1 cellular context compared by ENCODE assay signal in the genomic region with DNA sequence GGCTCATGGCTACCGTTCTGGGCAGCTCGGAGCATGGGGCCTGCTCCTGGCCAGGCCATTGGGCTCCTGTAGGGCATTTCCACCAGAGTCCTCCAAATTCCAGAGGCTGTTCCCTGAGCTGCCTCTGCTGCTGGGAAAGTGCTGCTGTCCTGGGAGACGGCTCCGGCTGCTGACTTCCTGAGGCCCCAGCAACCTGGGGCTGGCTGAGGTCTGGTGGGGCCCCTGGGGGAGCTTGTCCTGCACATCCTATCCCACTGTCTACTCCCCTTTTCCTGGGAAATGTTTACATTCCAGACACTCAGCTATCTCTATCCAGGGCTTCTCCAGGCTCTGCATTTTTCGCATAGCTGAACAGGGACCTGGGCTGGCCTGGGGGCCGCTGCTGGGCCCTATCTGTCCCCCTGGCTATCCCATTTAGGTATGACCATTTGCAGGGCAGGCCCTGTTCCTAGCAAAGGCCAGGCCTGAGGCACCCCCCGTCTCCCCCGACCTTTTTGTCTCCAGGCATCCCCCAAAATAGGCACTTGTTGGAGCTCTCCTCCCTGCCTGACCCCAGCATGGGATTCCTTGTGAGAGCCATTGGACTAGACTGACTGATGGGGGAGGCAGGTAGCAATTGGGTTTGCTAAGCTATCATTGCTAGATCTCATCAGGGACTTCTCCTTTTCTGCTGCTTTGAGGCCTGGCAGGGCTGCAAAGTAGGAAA.
TF ChIP-seq lines count a peak whose summit lies in the region.

No MANE protein-coding gene starts in this region.

TF ChIP-seq in HepG2, 621 proteins besides CTCF, POLR2A, EP300 and RAD21 (continued from another document and continues in another):
- TF ChIP-seq, protein P1, sequence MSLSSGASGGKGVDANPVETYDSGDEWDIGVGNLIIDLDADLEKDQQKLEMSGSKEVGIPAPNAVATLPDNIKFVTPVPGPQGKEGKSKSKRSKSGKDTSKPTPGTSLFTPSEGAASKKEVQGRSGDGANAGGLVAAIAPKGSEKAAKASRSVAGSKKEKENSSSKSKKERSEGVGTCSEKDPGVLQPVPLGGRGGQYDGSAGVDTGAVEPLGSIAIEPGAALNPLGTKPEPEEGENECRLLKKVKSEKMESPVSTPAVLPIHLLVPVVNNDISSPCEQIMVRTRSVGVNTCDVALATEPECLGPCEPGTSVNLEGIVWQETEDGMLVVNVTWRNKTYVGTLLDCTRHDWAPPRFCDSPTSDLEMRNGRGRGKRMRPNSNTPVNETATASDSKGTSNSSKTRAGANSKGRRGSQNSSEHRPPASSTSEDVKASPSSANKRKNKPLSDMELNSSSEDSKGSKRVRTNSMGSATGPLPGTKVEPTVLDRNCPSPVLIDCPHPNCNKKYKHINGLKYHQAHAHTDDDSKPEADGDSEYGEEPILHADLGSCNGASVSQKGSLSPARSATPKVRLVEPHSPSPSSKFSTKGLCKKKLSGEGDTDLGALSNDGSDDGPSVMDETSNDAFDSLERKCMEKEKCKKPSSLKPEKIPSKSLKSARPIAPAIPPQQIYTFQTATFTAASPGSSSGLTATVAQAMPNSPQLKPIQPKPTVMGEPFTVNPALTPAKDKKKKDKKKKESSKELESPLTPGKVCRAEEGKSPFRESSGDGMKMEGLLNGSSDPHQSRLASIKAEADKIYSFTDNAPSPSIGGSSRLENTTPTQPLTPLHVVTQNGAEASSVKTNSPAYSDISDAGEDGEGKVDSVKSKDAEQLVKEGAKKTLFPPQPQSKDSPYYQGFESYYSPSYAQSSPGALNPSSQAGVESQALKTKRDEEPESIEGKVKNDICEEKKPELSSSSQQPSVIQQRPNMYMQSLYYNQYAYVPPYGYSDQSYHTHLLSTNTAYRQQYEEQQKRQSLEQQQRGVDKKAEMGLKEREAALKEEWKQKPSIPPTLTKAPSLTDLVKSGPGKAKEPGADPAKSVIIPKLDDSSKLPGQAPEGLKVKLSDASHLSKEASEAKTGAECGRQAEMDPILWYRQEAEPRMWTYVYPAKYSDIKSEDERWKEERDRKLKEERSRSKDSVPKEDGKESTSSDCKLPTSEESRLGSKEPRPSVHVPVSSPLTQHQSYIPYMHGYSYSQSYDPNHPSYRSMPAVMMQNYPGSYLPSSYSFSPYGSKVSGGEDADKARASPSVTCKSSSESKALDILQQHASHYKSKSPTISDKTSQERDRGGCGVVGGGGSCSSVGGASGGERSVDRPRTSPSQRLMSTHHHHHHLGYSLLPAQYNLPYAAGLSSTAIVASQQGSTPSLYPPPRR (CRISPR knock-in tag; IDR thresholded peaks at IDR 0.05; ENCODE audit: borderline replicate concordance), result peak; percentile 80
- TF ChIP-seq ZZZ3 (CRISPR knock-in tag; IDR thresholded peaks at IDR 0.05; ENCODE audit: borderline replicate concordance) (no peak), ONECUT2 (CRISPR knock-in tag; IDR thresholded peaks at IDR 0.05) (no peak), ZNF552 (CRISPR knock-in tag; IDR thresholded peaks at IDR 0.05; ENCODE audit: borderline replicate concordance) (no peak; the same call in 1 of the 2 replicates), ZNF652 (CRISPR knock-in tag; IDR thresholded peaks at IDR 0.05; ENCODE audit: borderline replicate concordance, low read depth) (no peak), SIX1 (CRISPR knock-in tag; IDR thresholded peaks at IDR 0.05; ENCODE audit: borderline replicate concordance) (peak; percentile 62; the same call in 1 of the 2 replicates), SMYD3 (CRISPR knock-in tag; IDR thresholded peaks at IDR 0.05) (no peak), SRF (IDR thresholded peaks at IDR 0.05; ENCODE audit: low read depth, low read length) (no peak), ZSCAN22 (CRISPR knock-in tag; IDR thresholded peaks at IDR 0.05) (peak; percentile 100), ZNF101 (CRISPR knock-in tag; IDR thresholded peaks at IDR 0.05; ENCODE audit: borderline replicate concordance, low read depth) (no peak), HMG20B (CRISPR knock-in tag; conservative IDR thresholded peaks at IDR 0.05) (peak; percentile 66), ZNF567 (CRISPR knock-in tag; IDR thresholded peaks at IDR 0.05; ENCODE audit: borderline replicate concordance) (peak; percentile 85; the same call in 1 of the 2 replicates), WIZ (CRISPR knock-in tag; IDR thresholded peaks at IDR 0.05) (no peak), THYN1 (CRISPR knock-in tag; IDR thresholded peaks at IDR 0.05; ENCODE audit: borderline replicate concordance, low read depth) (no peak), SIX4 (CRISPR knock-in tag; IDR thresholded peaks at IDR 0.05) (0 out of 2 replicates have a peak, but pooled peaks have one; percentile 48), ZNF577 (CRISPR knock-in tag; IDR thresholded peaks at IDR 0.05; ENCODE audit: borderline replicate concordance, low read depth) (no peak), ZNF180 (CRISPR knock-in tag; IDR thresholded peaks at IDR 0.05; ENCODE audit: borderline replicate concordance, low read depth) (no peak), ZNF333 (CRISPR knock-in tag; IDR thresholded peaks at IDR 0.05; ENCODE audit: borderline replicate concordance) (no peak; the same call in 1 of the 2 replicates), MTA1 (CRISPR knock-in tag; IDR thresholded peaks at IDR 0.05; ENCODE audit: borderline replicate concordance) (peak; percentile 49; the same call in 1 of the 2 replicates), ZNF629 (CRISPR knock-in tag; conservative IDR thresholded peaks at IDR 0.05) (no peak; the same call in 1 of the 2 replicates), AHR (CRISPR knock-in tag; IDR thresholded peaks at IDR 0.05) (no peak), KLF6 (CRISPR knock-in tag; IDR thresholded peaks at IDR 0.05) (no peak), ZNF749 (CRISPR knock-in tag; IDR thresholded peaks at IDR 0.05; ENCODE audit: borderline replicate concordance) (no peak), KDM5B (CRISPR knock-in tag; IDR thresholded peaks at IDR 0.05; ENCODE audit: borderline replicate concordance) (peak; percentile 17; the same call in 1 of the 2 replicates), ZNF350 (CRISPR knock-in tag; IDR thresholded peaks at IDR 0.05; ENCODE audit: borderline replicate concordance, low read depth) (no peak; the same call in 1 of the 2 replicates), GZF1 (CRISPR knock-in tag; IDR thresholded peaks at IDR 0.05) (no peak), SALL1 (CRISPR knock-in tag; IDR thresholded peaks at IDR 0.05) (peak; percentile 68), PAWR (CRISPR knock-in tag; IDR thresholded peaks at IDR 0.05; ENCODE audit: borderline replicate concordance) (no peak)
- TF ChIP-seq, protein P2, sequence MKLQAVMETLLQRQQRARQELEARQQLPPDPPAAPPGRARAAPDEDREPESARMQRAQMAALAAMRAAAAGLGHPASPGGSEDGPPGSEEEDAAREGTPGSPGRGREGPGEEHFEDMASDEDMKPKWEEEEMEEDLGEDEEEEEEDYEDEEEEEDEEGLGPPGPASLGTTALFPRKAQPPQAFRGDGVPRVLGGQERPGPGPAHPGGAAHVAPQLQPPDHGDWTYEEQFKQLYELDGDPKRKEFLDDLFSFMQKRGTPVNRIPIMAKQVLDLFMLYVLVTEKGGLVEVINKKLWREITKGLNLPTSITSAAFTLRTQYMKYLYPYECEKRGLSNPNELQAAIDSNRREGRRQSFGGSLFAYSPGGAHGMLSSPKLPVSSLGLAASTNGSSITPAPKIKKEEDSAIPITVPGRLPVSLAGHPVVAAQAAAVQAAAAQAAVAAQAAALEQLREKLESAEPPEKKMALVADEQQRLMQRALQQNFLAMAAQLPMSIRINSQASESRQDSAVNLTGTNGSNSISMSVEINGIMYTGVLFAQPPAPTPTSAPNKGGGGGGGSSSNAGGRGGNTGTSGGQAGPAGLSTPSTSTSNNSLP (IDR thresholded peaks at IDR 0.05; ENCODE audit: low read depth, low read length), result no peak
- TF ChIP-seq, protein P3, sequence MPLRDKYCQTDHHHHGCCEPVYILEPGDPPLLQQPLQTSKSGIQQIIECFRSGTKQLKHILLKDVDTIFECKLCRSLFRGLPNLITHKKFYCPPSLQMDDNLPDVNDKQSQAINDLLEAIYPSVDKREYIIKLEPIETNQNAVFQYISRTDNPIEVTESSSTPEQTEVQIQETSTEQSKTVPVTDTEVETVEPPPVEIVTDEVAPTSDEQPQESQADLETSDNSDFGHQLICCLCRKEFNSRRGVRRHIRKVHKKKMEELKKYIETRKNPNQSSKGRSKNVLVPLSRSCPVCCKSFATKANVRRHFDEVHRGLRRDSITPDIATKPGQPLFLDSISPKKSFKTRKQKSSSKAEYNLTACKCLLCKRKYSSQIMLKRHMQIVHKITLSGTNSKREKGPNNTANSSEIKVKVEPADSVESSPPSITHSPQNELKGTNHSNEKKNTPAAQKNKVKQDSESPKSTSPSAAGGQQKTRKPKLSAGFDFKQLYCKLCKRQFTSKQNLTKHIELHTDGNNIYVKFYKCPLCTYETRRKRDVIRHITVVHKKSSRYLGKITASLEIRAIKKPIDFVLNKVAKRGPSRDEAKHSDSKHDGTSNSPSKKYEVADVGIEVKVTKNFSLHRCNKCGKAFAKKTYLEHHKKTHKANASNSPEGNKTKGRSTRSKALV (CRISPR knock-in tag; IDR thresholded peaks at IDR 0.05), result peak; percentile 58; the same call in 1 of the 2 replicates
- TF ChIP-seq, protein P4, sequence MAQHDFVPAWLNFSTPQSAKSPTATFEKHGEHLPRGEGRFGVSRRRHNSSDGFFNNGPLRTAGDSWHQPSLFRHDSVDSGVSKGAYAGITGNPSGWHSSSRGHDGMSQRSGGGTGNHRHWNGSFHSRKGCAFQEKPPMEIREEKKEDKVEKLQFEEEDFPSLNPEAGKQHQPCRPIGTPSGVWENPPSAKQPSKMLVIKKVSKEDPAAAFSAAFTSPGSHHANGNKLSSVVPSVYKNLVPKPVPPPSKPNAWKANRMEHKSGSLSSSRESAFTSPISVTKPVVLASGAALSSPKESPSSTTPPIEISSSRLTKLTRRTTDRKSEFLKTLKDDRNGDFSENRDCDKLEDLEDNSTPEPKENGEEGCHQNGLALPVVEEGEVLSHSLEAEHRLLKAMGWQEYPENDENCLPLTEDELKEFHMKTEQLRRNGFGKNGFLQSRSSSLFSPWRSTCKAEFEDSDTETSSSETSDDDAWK (CRISPR knock-in tag; IDR thresholded peaks at IDR 0.05), result no peak
- TF ChIP-seq, protein P5, sequence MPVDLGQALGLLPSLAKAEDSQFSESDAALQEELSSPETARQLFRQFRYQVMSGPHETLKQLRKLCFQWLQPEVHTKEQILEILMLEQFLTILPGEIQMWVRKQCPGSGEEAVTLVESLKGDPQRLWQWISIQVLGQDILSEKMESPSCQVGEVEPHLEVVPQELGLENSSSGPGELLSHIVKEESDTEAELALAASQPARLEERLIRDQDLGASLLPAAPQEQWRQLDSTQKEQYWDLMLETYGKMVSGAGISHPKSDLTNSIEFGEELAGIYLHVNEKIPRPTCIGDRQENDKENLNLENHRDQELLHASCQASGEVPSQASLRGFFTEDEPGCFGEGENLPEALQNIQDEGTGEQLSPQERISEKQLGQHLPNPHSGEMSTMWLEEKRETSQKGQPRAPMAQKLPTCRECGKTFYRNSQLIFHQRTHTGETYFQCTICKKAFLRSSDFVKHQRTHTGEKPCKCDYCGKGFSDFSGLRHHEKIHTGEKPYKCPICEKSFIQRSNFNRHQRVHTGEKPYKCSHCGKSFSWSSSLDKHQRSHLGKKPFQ (CRISPR knock-in tag; IDR thresholded peaks at IDR 0.05; ENCODE audit: insufficient replicate concordance), result no peak
- TF ChIP-seq, protein P6, sequence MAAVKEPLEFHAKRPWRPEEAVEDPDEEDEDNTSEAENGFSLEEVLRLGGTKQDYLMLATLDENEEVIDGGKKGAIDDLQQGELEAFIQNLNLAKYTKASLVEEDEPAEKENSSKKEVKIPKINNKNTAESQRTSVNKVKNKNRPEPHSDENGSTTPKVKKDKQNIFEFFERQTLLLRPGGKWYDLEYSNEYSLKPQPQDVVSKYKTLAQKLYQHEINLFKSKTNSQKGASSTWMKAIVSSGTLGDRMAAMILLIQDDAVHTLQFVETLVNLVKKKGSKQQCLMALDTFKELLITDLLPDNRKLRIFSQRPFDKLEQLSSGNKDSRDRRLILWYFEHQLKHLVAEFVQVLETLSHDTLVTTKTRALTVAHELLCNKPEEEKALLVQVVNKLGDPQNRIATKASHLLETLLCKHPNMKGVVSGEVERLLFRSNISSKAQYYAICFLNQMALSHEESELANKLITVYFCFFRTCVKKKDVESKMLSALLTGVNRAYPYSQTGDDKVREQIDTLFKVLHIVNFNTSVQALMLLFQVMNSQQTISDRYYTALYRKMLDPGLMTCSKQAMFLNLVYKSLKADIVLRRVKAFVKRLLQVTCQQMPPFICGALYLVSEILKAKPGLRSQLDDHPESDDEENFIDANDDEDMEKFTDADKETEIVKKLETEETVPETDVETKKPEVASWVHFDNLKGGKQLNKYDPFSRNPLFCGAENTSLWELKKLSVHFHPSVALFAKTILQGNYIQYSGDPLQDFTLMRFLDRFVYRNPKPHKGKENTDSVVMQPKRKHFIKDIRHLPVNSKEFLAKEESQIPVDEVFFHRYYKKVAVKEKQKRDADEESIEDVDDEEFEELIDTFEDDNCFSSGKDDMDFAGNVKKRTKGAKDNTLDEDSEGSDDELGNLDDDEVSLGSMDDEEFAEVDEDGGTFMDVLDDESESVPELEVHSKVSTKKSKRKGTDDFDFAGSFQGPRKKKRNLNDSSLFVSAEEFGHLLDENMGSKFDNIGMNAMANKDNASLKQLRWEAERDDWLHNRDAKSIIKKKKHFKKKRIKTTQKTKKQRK (IDR thresholded peaks at IDR 0.05; ENCODE audit: low read length), result no peak
- TF ChIP-seq, protein P7, sequence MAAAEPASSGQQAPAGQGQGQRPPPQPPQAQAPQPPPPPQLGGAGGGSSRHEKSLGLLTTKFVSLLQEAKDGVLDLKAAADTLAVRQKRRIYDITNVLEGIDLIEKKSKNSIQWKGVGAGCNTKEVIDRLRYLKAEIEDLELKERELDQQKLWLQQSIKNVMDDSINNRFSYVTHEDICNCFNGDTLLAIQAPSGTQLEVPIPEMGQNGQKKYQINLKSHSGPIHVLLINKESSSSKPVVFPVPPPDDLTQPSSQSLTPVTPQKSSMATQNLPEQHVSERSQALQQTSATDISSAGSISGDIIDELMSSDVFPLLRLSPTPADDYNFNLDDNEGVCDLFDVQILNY (CRISPR knock-in tag; conservative IDR thresholded peaks at IDR 0.05), result no peak
- TF ChIP-seq, protein P8, sequence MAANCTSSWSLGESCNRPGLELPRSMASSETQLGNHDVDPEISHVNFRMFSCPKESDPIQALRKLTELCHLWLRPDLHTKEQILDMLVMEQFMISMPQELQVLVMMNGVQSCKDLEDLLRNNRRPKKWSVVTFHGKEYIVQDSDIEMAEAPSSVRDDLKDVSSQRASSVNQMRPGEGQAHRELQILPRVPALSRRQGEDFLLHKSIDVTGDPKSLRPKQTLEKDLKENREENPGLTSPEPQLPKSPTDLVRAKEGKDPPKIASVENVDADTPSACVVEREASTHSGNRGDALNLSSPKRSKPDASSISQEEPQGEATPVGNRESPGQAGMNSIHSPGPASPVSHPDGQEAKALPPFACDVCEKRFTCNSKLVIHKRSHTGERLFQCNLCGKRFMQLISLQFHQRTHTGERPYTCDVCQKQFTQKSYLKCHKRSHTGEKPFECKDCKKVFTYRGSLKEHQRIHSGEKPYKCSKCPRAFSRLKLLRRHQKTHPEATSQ (CRISPR knock-in tag; IDR thresholded peaks at IDR 0.05; ENCODE audit: borderline replicate concordance), result no peak
